15 cellular contexts compared by ENCODE assay signal in genomic region chr5:133338504-133339355, GRCh38.
DNase-seq lines count a peak whose midpoint lies in the region; ATAC-seq, FAIRE-seq and TF ChIP-seq lines count a peak whose summit lies in the region.
"Had no signal": no experiment of that assay in that cellular context is flagged by ENCODE, and none has a peak within 500 bp of the region (broad histone marks: within the 10 kb centered on the region; RNA-seq: fewer than 3 reads in every experiment).

No MANE protein-coding gene starts in this region.

- H3K4me3 ChIP-seq in right cardiac atrium (ENCODE audit: low read length) (no peak overlapping the region), coronary artery (no peak overlapping the region), pancreas (no peak overlapping the region)
- H3K4me3 ChIP-seq: GM12878 had no signal

- intact Hi-C loops in cardiac septum (cut with DNase I), result no loop called here
- intact Hi-C loops in right cardiac atrium (cut with DNase I), result no loop called here
- intact Hi-C loops in posterior vena cava (cut with DNase I), result no loop called here
- intact Hi-C loops in pancreas (cut with DNase I), result no loop called here

- ATAC-seq in right cardiac atrium (no peak), pancreas (no peak), HG03139 (IDR thresholded peaks at IDR 0.05; ENCODE audit: unreplicated experiment) (no peak)
- ATAC-seq: GM12878 had no signal

- FAIRE-seq in pancreas (lab: Jason Lieb, UNC), result no peak
- FAIRE-seq: A204.1, GM12878, GM18507, H54 had no signal

- H3K27me3 ChIP-seq in right cardiac atrium (ENCODE audit: control insufficient read depth, insufficient read depth) (no peaks in the 10 kb centered on the region), pancreas (no peaks in the 10 kb centered on the region)

- TF ChIP-seq CTCF in coronary artery (IDR thresholded peaks at IDR 0.05) (no peak), pancreas (IDR thresholded peaks at IDR 0.05) (no peak)

- WGBS in right cardiac atrium, result 89% methylated on average over 15 of the region's 15 CpGs
- 84 to 94% methylated on average over 15 of the region's 15 CpGs for WGBS in pancreas, 2 donors

- H3K4me1 ChIP-seq in right cardiac atrium (ENCODE audit: control insufficient read depth, insufficient read depth, low read length), result no peaks in the 10 kb centered on the region
- H3K4me1 ChIP-seq in pancreas, result no peaks in the 10 kb centered on the region

- DNase-seq in cardiac septum (ENCODE audit: low spot score) (peak; percentile 55), right cardiac atrium (no peak), coronary artery (ENCODE audit: low spot score) (peak; percentile 56), posterior vena cava (ENCODE audit: low spot score) (peak; percentile 70), pancreas (no peak)
- no peak for DNase-seq in stimulated activated CD4-positive, alpha-beta T cell treated with anti-CD3 and anti-CD28 coated beads, Interleukin-15, amount 100 ng/mL, for 24 hours
- DNase-seq: C1 segment of cervical spinal cord; Calu3; CD4-positive, alpha-beta T cell; DMS 273 treated with DMSO at 0.1 percent for 48 hours had no signal

- no peaks in the 10 kb centered on the region for H3K36me3 ChIP-seq in pancreas

- H3K9me3 ChIP-seq in right cardiac atrium (ENCODE audit: control insufficient read depth, low read length), result no peaks in the 10 kb centered on the region
- no peaks in the 10 kb centered on the region for H3K9me3 ChIP-seq in pancreas

- H3K27ac ChIP-seq in right cardiac atrium (ENCODE audit: low read length), result no peak overlapping the region
- H3K27ac ChIP-seq in coronary artery, result no peak overlapping the region
- no peak overlapping the region for H3K27ac ChIP-seq in pancreas

Comparison
In these comparisons a context has a peak if more than half of its experiments do, and no peak if none do; other contexts are left out.
1. DNase-seq: peak in cardiac septum (single experiment), coronary artery (single experiment) and posterior vena cava (single experiment); none in right cardiac atrium (0 of 3), pancreas (0 of 6) and stimulated activated CD4-positive, alpha-beta T cell treated with anti-CD3 and anti-CD28 coated beads, Interleukin-15, amount 100 ng/mL, for 24 hours (single experiment).